9 cellular contexts compared by ENCODE assay signal in the genomic region with DNA sequence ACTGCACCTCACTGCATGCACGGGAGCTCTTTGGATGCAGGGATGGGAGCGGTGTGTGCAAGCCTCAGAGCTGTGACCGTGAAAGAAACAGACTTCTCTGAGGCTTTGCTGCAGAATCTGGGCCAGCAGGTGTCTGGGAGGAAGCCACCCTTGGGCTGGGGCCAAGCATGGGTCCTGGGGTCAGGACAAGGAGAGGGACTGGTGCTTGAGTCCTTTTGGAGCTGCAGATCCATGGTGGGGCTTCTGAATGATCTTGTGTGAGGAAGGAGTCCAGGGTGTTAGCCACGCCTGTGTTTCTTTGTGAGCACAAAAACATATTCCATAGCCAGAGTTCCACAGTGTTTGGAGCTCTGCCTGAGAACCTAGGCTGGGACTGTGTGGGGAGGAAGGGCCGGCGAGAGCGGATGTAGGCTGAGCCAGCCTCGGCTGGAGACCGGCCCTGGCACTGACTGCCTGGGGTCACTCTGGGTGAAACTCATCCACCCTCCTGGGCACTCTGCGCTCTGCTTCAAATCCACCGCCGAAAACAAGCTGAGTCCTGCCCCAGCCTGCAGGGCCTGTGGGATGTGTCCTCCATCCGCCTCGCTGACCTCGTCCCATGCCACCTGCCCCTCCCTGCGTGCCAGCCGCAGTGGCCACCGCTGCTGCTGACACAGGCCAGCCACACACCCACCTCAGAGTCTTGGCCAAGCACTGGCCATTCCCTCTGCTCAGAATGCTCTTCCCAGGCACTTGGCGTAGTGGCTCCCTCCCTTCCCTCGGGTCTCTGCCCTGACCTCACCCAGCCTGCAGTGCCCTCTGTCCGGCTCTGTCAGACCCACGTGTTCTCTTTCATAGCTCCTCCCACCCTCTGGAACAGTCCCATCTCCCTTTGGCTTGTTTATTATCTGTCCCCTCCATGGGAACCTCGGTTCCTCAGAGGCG. TPM values are rescaled to one million over a fixed set of nuclear protein-coding genes. Genes with fewer than 3 reads are reported as not detected.
DNase-seq lines count a peak whose midpoint lies in the region; ATAC-seq and TF ChIP-seq lines count a peak whose summit lies in the region.
"Had no signal": no experiment of that assay in that cellular context is flagged by ENCODE, and none has a peak within 500 bp of the region (broad histone marks: within the 10 kb centered on the region; RNA-seq: fewer than 3 reads in every experiment).

No MANE protein-coding gene starts in this region.

- no peaks in the 10 kb centered on the region for H3K36me3 ChIP-seq in lower lobe of right lung

- ATAC-seq in lower lobe of right lung (peak; percentile 87 to 93), GM19452 (IDR thresholded peaks at IDR 0.05; ENCODE audit: unreplicated experiment) (no peak)

- peak; percentile 83 for DNase-seq in LHCN-M2 (ENCODE audit: low read depth)
- DNase-seq in dermis blood vessel endothelial cell, result peak; percentile 92
- peak; percentile 86 for DNase-seq in lower lobe of right lung
- DNase-seq in substantia nigra (lab: John Stamatoyannopoulos, UW), result peak in 47 of 49 donors; percentile 47 to 95 (median 83)
- DNase-seq in NOMO-1 treated with DMSO at 0.1 percent for 48 hours (lab: John Stamatoyannopoulos, UW; ENCODE audit: unreplicated experiment), result no peak
- DNase-seq in NCI-H748 (lab: John Stamatoyannopoulos, UW; ENCODE audit: unreplicated experiment), result no peak
- DNase-seq in OCI-M2 (lab: John Stamatoyannopoulos, UW; ENCODE audit: unreplicated experiment), result no peak
- DNase-seq: NCI-H524 had no signal

- no peaks in the 10 kb centered on the region for H3K27me3 ChIP-seq in lower lobe of right lung (ENCODE audit: low read depth)

- intact Hi-C loops in lower lobe of right lung (cut with DNase I), result no loop called here

- H3K9me3 ChIP-seq in lower lobe of right lung, result no peaks in the 10 kb centered on the region

- peak overlapping the region; percentile 78 for H3K27ac ChIP-seq in lower lobe of right lung
- peak overlapping the region; percentile 91 for H3K27ac ChIP-seq in substantia nigra (ENCODE audit: low read depth, low read length, poor library complexity, severe bottlenecking)

- H3K4me1 ChIP-seq in lower lobe of right lung, result peaks cover 68% of the 10 kb centered on the region

- no peak for TF ChIP-seq CTCF in lower lobe of right lung (IDR thresholded peaks at IDR 0.05)

- peak overlapping the region; percentile 10 for H3K4me3 ChIP-seq in lower lobe of right lung

RNA-seq across cellular contexts. Expression of a gene that starts 26.7 kb away (rescaled TPM):
- total RNA-seq in LHCN-M2 (2014; rRNA removed) (152 and 158 TPM in 2 replicates), dermis blood vessel endothelial cell (64.0 and 137 TPM in 2 replicates), lower lobe of right lung (177 TPM)
- 184 TPM for polyA plus RNA-seq in LHCN-M2 (2012)

Comparison
In these comparisons a context has a peak if more than half of its experiments do, and no peak if none do; other contexts are left out.
1. DNase-seq: peak in LHCN-M2 (single experiment), dermis blood vessel endothelial cell (single experiment), lower lobe of right lung (single experiment) and substantia nigra (47 of 49); none in NOMO-1 treated with DMSO at 0.1 percent for 48 hours (single experiment), NCI-H748 (single experiment) and OCI-M2 (single experiment).